Comparison of ENCODE assay signal across 1 cellular context in the genomic region with DNA sequence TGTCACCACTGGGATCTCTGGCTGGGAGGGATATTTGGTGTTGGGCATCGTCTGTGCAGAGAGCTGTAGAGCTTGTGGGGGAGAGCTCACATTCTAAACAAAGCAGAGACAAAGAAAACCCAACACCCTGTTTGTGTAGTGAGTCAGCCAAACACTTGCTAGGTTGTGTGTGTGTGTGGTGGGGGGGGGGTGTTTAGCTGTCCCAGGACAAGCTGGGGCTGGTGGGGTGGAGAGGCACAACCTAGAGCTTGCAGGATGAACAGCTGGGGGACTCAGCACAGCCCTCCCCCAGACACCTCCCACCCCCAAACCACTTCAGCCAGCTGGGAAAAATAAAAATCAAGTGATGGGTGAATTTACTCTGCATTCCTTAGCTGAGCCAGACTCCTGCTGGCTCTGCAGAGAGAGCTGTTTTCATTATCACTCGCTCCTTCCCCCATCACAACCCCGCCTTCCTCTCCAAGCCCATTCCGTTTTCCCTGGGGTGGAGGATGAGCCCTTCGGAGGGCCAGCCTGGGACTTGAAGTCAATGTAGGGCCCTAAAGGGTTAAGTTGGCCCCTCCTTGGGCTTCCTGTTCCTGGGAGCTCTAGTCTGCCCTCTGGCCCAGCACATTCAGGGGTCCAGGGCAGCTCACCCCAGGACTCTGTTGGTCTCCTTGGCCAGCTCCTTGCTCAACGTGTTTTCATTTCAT.
A peak's percentile ranks its signal among the peaks of the same experiment; 100 is the strongest.
TF ChIP-seq lines count a peak whose summit lies in the region.

No MANE protein-coding gene starts in this region.

TF ChIP-seq in HepG2, 621 proteins besides CTCF, POLR2A, EP300 and RAD21:
- TF ChIP-seq ZNF589 (CRISPR knock-in tag; conservative IDR thresholded peaks at IDR 0.05) (no peak), ZSCAN25 (CRISPR knock-in tag; IDR thresholded peaks at IDR 0.05) (no peak), SOX5 (CRISPR knock-in tag; IDR thresholded peaks at IDR 0.05; ENCODE audit: borderline replicate concordance) (peak; percentile 28; the same call in 1 of the 2 replicates), FOSL2 (CRISPR knock-in tag; IDR thresholded peaks at IDR 0.05) (peak; percentile 69), FOSL1 (CRISPR knock-in tag; IDR thresholded peaks at IDR 0.05; ENCODE audit: borderline replicate concordance) (0 out of 2 replicates have a peak, but pooled peaks have one; percentile 24), SOX13 (IDR thresholded peaks at IDR 0.05) (peak; percentile 48; the same call in 1 of the 2 replicates), SOX13 (CRISPR knock-in tag; conservative IDR thresholded peaks at IDR 0.05 in 1 of 2, IDR thresholded peaks at IDR 0.05 in 1 of 2) (peak in 1 of 2 experiments; percentile 46; a peak in 1 of 4 replicates), FOXA1 (IDR thresholded peaks at IDR 0.05) (no peak), FOXA1 (CRISPR knock-in tag; IDR thresholded peaks at IDR 0.05) (0 out of 2 replicates have a peak, but pooled peaks have one; percentile 14), ZNF652 (CRISPR knock-in tag; IDR thresholded peaks at IDR 0.05; ENCODE audit: borderline replicate concordance, low read depth) (peak; percentile 80), FOXA3 (CRISPR knock-in tag; IDR thresholded peaks at IDR 0.05) (0 out of 2 replicates have a peak, but pooled peaks have one; percentile 26), ZNF124 (CRISPR knock-in tag; IDR thresholded peaks at IDR 0.05) (no peak)
- TF ChIP-seq, protein P1, sequence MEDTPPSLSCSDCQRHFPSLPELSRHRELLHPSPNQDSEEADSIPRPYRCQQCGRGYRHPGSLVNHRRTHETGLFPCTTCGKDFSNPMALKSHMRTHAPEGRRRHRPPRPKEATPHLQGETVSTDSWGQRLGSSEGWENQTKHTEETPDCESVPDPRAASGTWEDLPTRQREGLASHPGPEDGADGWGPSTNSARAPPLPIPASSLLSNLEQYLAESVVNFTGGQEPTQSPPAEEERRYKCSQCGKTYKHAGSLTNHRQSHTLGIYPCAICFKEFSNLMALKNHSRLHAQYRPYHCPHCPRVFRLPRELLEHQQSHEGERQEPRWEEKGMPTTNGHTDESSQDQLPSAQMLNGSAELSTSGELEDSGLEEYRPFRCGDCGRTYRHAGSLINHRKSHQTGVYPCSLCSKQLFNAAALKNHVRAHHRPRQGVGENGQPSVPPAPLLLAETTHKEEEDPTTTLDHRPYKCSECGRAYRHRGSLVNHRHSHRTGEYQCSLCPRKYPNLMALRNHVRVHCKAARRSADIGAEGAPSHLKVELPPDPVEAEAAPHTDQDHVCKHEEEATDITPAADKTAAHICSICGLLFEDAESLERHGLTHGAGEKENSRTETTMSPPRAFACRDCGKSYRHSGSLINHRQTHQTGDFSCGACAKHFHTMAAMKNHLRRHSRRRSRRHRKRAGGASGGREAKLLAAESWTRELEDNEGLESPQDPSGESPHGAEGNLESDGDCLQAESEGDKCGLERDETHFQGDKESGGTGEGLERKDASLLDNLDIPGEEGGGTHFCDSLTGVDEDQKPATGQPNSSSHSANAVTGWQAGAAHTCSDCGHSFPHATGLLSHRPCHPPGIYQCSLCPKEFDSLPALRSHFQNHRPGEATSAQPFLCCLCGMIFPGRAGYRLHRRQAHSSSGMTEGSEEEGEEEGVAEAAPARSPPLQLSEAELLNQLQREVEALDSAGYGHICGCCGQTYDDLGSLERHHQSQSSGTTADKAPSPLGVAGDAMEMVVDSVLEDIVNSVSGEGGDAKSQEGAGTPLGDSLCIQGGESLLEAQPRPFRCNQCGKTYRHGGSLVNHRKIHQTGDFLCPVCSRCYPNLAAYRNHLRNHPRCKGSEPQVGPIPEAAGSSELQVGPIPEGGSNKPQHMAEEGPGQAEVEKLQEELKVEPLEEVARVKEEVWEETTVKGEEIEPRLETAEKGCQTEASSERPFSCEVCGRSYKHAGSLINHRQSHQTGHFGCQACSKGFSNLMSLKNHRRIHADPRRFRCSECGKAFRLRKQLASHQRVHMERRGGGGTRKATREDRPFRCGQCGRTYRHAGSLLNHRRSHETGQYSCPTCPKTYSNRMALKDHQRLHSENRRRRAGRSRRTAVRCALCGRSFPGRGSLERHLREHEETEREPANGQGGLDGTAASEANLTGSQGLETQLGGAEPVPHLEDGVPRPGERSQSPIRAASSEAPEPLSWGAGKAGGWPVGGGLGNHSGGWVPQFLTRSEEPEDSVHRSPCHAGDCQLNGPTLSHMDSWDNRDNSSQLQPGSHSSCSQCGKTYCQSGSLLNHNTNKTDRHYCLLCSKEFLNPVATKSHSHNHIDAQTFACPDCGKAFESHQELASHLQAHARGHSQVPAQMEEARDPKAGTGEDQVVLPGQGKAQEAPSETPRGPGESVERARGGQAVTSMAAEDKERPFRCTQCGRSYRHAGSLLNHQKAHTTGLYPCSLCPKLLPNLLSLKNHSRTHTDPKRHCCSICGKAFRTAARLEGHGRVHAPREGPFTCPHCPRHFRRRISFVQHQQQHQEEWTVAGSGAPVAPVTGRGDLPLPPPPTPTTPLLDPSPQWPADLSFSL (CRISPR knock-in tag; IDR thresholded peaks at IDR 0.05), result peak; percentile 69; the same call in 1 of the 2 replicates
- TF ChIP-seq, protein P2, sequence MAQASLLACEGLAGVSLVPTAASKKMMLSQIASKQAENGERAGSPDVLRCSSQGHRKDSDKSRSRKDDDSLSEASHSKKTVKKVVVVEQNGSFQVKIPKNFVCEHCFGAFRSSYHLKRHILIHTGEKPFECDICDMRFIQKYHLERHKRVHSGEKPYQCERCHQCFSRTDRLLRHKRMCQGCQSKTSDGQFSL (CRISPR knock-in tag; IDR thresholded peaks at IDR 0.05), result 0 out of 2 replicates have a peak, but pooled peaks have one; percentile 45
- TF ChIP-seq, protein P3, sequence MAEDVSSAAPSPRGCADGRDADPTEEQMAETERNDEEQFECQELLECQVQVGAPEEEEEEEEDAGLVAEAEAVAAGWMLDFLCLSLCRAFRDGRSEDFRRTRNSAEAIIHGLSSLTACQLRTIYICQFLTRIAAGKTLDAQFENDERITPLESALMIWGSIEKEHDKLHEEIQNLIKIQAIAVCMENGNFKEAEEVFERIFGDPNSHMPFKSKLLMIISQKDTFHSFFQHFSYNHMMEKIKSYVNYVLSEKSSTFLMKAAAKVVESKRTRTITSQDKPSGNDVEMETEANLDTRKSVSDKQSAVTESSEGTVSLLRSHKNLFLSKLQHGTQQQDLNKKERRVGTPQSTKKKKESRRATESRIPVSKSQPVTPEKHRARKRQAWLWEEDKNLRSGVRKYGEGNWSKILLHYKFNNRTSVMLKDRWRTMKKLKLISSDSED (CRISPR knock-in tag; IDR thresholded peaks at IDR 0.05), result no peak
- TF ChIP-seq, protein P4, sequence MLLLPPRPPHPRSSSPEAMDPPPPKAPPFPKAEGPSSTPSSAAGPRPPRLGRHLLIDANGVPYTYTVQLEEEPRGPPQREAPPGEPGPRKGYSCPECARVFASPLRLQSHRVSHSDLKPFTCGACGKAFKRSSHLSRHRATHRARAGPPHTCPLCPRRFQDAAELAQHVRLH (CRISPR knock-in tag; IDR thresholded peaks at IDR 0.05; ENCODE audit: borderline replicate concordance, low read depth), result no peak
- TF ChIP-seq, protein P5, sequence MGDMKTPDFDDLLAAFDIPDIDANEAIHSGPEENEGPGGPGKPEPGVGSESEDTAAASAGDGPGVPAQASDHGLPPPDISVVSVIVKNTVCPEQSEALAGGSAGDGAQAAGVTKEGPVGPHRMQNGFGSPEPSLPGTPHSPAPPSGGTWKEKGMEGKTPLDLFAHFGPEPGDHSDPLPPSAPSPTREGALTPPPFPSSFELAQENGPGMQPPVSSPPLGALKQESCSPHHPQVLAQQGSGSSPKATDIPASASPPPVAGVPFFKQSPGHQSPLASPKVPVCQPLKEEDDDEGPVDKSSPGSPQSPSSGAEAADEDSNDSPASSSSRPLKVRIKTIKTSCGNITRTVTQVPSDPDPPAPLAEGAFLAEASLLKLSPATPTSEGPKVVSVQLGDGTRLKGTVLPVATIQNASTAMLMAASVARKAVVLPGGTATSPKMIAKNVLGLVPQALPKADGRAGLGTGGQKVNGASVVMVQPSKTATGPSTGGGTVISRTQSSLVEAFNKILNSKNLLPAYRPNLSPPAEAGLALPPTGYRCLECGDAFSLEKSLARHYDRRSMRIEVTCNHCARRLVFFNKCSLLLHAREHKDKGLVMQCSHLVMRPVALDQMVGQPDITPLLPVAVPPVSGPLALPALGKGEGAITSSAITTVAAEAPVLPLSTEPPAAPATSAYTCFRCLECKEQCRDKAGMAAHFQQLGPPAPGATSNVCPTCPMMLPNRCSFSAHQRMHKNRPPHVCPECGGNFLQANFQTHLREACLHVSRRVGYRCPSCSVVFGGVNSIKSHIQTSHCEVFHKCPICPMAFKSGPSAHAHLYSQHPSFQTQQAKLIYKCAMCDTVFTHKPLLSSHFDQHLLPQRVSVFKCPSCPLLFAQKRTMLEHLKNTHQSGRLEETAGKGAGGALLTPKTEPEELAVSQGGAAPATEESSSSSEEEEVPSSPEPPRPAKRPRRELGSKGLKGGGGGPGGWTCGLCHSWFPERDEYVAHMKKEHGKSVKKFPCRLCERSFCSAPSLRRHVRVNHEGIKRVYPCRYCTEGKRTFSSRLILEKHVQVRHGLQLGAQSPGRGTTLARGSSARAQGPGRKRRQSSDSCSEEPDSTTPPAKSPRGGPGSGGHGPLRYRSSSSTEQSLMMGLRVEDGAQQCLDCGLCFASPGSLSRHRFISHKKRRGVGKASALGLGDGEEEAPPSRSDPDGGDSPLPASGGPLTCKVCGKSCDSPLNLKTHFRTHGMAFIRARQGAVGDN (CRISPR knock-in tag; IDR thresholded peaks at IDR 0.05), result no peak
- TF ChIP-seq, protein P6, sequence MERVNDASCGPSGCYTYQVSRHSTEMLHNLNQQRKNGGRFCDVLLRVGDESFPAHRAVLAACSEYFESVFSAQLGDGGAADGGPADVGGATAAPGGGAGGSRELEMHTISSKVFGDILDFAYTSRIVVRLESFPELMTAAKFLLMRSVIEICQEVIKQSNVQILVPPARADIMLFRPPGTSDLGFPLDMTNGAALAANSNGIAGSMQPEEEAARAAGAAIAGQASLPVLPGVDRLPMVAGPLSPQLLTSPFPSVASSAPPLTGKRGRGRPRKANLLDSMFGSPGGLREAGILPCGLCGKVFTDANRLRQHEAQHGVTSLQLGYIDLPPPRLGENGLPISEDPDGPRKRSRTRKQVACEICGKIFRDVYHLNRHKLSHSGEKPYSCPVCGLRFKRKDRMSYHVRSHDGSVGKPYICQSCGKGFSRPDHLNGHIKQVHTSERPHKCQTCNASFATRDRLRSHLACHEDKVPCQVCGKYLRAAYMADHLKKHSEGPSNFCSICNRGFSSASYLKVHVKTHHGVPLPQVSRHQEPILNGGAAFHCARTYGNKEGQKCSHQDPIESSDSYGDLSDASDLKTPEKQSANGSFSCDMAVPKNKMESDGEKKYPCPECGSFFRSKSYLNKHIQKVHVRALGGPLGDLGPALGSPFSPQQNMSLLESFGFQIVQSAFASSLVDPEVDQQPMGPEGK (CRISPR knock-in tag; IDR thresholded peaks at IDR 0.05), result peak; percentile 45
- TF ChIP-seq, protein P7, sequence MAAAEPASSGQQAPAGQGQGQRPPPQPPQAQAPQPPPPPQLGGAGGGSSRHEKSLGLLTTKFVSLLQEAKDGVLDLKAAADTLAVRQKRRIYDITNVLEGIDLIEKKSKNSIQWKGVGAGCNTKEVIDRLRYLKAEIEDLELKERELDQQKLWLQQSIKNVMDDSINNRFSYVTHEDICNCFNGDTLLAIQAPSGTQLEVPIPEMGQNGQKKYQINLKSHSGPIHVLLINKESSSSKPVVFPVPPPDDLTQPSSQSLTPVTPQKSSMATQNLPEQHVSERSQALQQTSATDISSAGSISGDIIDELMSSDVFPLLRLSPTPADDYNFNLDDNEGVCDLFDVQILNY (CRISPR knock-in tag; conservative IDR thresholded peaks at IDR 0.05), result no peak
